ENCODE assay signal across 13 cellular contexts in the genomic region with DNA sequence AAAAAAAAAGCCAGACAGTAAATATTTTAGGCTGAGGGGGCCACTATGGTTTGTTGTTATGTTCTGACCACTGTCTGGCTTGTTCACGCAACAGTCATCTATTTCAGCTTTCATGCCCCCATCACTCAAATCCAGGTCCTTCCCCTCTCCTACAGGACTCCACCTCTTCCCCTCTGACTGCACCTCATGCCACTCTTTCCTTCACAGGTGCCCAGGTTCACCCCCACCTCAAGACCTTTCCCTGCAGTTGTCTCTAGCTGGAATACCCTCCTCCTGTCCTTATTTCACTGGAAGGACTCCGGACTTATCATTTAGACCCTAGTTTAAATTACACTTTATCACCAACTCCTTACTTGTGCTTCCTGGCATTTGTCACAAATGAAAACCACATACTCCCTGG. TPM values are rescaled to one million over a fixed set of nuclear protein-coding genes. Genes with fewer than 3 reads are reported as not detected.
A peak's percentile ranks its signal among the peaks of the same experiment; 100 is the strongest.
DNase-seq lines count a peak whose midpoint lies in the region; ATAC-seq, FAIRE-seq and TF ChIP-seq lines count a peak whose summit lies in the region.
"Had no signal": no experiment of that assay in that cellular context is flagged by ENCODE, and none has a peak within 500 bp of the region (broad histone marks: within the 10 kb centered on the region; RNA-seq: fewer than 3 reads in every experiment).

No MANE protein-coding gene starts in this region.

- H3K9me2 ChIP-seq in Loucy (replicated peaks; ENCODE audit: low read depth, low read length): no peaks in the 10 kb centered on the region

- no TSS peak for BruUV-seq in K562 (replicated peaks; lab: Mats Ljungman, UMichigan)

- H3K9ac ChIP-seq in Loucy (ENCODE audit: low read depth, low read length, poor library complexity, severe bottlenecking) (peak overlapping the region; percentile 98), K562 (ENCODE audit: insufficient read depth in 1 of 2, low read depth in 2 of 2, low read length in 2 of 2) (no peak overlapping the region)

- peaks cover 35% of the 10 kb centered on the region for H3K4me1 Mint-ChIP-seq in activated CD4-positive, alpha-beta T cell treated with anti-CD3 and anti-CD28 coated beads for 36 hours
- H3K4me1 Mint-ChIP-seq in neural crest cell: peaks cover 34% of the 10 kb centered on the region

- H2AFZ ChIP-seq in Loucy (ENCODE audit: low read length) (no peak overlapping the region), K562 (ENCODE audit: low read depth, low read length) (no peak overlapping the region)

- H3K27ac Mint-ChIP-seq in activated CD4-positive, alpha-beta T cell treated with anti-CD3 and anti-CD28 coated beads for 36 hours: peak overlapping the region; percentile 99
- peak overlapping the region; percentile 50 for H3K27ac Mint-ChIP-seq in neural crest cell (ENCODE audit: unreplicated experiment)

- DNase-seq in activated CD4-positive, alpha-beta T cell treated with anti-CD3 and anti-CD28 coated beads for 36 hours: no peak
- no peak for DNase-seq in activated CD4-positive, alpha-beta T cell treated with anti-CD3 and anti-CD28 coated beads, Interleukin-2, amount 50 U/mL, for 48 hours
- DNase-seq in K562 (ENCODE audit: extremely low read depth in 1 of 4, low spot score in 3 of 4): no peak
- DNase-seq in neural crest cell (ENCODE audit: low read depth, low spot score): no peak
- DNase-seq in adrenal gland: no peak
- no peak for DNase-seq in iPS-NIHi7 (ENCODE audit: extremely low spot score)
- DNase-seq in activated CD4-positive, CD25-positive, alpha-beta regulatory T cell treated with anti-CD3 and anti-CD28 coated beads, Interleukin-2, amount 50 U/mL, for 72 hours: no peak
- DNase-seq: 8988T, Caco-2, MM.1S, SHP77 treated with DMSO at 0.1 percent for 48 hours had no signal

- H3K27me3 Mint-ChIP-seq in activated CD4-positive, alpha-beta T cell treated with anti-CD3 and anti-CD28 coated beads for 36 hours: no peaks in the 10 kb centered on the region
- H3K27me3 Mint-ChIP-seq in neural crest cell (ENCODE audit: low read depth): no peaks in the 10 kb centered on the region

- TF ChIP-seq CTCF in Loucy (conservative IDR thresholded peaks at IDR 0.05; ENCODE audit: low read length) (no peak), K562 (IDR thresholded peaks at IDR 0.05 in 2 of 3, conservative IDR thresholded peaks at IDR 0.05 in 1 of 3; ENCODE audit: insufficient read depth in 2 of 3, low read depth in 1 of 3, low read length in 3 of 3) (no peak), neural crest cell (conservative IDR thresholded peaks at IDR 0.05) (no peak), adrenal gland (IDR thresholded peaks at IDR 0.05) (no peak)

- H3K4me3 ChIP-seq in Loucy (ENCODE audit: low read length, poor library complexity, severe bottlenecking) (peak overlapping the region; percentile 86), K562 (no peak overlapping the region), adrenal gland (no peak overlapping the region)
- H3K4me3 ChIP-seq: HAP-1 had no signal

- H3K27ac ChIP-seq in K562 (ENCODE audit: extremely low read depth, low read depth, low read length) (no peak overlapping the region), adrenal gland (no peak overlapping the region)

- FAIRE-seq in K562 (lab: Jason Lieb, UNC): no peak

- peaks cover 57% of the 10 kb centered on the region for H4K20me1 ChIP-seq in Loucy (ENCODE audit: insufficient read depth, low read length, poor library complexity, severe bottlenecking)
- H4K20me1 ChIP-seq in K562 (replicated peaks; ENCODE audit: control insufficient read depth, insufficient read depth, low read length): peaks cover 38% of the 10 kb centered on the region

- no peak for ATAC-seq in activated CD4-positive, alpha-beta T cell treated with anti-CD3 and anti-CD28 coated beads for 36 hours
- no peak for ATAC-seq in K562

- intact Hi-C loops in activated CD4-positive, alpha-beta T cell treated with anti-CD3 and anti-CD28 coated beads for 36 hours (cut with DNase I, micrococcal nuclease): loop anchor here in 1 of 2 experiments (5.0 kb wide), 1 partner anchor 336 kb away; no protein-coding TSS in a partner anchor
- intact Hi-C loops in K562 (cut with micrococcal nuclease) (no loop called here), adrenal gland (cut with DNase I) (no loop called here)

- in situ Hi-C loops in K562 (cut with MboI): no loop called here

- H3K36me3 Mint-ChIP-seq in activated CD4-positive, alpha-beta T cell treated with anti-CD3 and anti-CD28 coated beads for 36 hours (ENCODE audit: low read depth): peaks cover 64% of the 10 kb centered on the region
- peaks cover 35% of the 10 kb centered on the region for H3K36me3 Mint-ChIP-seq in neural crest cell (ENCODE audit: low read depth)

- H3K9me3 Mint-ChIP-seq in activated CD4-positive, alpha-beta T cell treated with anti-CD3 and anti-CD28 coated beads for 36 hours (ENCODE audit: low read depth): no peaks in the 10 kb centered on the region
- H3K9me3 Mint-ChIP-seq in neural crest cell: peaks cover 5% of the 10 kb centered on the region

- H3K9me1 ChIP-seq in K562 (ENCODE audit: control insufficient read depth, insufficient read depth, low read length): no peaks in the 10 kb centered on the region

- H3F3A ChIP-seq in Loucy (ENCODE audit: low read depth): no peaks in the 10 kb centered on the region

- no peaks in the 10 kb centered on the region for H3K9me3 ChIP-seq in Loucy (ENCODE audit: insufficient read depth, low read depth, low read length)
- no peaks in the 10 kb centered on the region for H3K9me3 ChIP-seq in K562 (replicated peaks; ENCODE audit: control insufficient read depth, insufficient read depth, low read depth, low read length)
- no peaks in the 10 kb centered on the region for H3K9me3 ChIP-seq in adrenal gland (replicated peaks in 1 of 3)
- H3K9me3 ChIP-seq: Caco-2, HAP-1 had no signal

- 86% methylated on average over 2 of the region's 2 CpGs for WGBS in K562 (ENCODE audit: insufficient coverage, low coverage, missing lambda C conversion rate)
- WGBS in adrenal gland, 4 donors: 78 to 94% (median 88%) methylated on average over 2 of the region's 2 CpGs

- peak overlapping the region; percentile 95 for H3K4me3 Mint-ChIP-seq in activated CD4-positive, alpha-beta T cell treated with anti-CD3 and anti-CD28 coated beads for 36 hours
- H3K4me3 Mint-ChIP-seq in neural crest cell: peak overlapping the region; percentile 96

- H3K4me2 ChIP-seq in Loucy (ENCODE audit: low read depth, low read length, poor library complexity, severe bottlenecking) (peak overlapping the region; percentile 86), K562 (ENCODE audit: insufficient read depth, low read length) (0 out of 2 replicates have a peak overlapping the region, but pooled peaks have one; percentile 33)

- H3K4me1 ChIP-seq in Loucy (ENCODE audit: insufficient read depth, low read length, poor library complexity, severe bottlenecking) (peaks cover 23% of the 10 kb centered on the region), K562 (replicated peaks in 1 of 2; ENCODE audit: control insufficient read depth in 2 of 2, insufficient read depth in 2 of 2, low read length in 2 of 2) (peaks cover 11 to 18% of the 10 kb centered on the region in 2 experiments; a peak in 4 of 5 replicates), adrenal gland (replicated peaks in 1 of 2) (peaks cover 10 to 16% of the 10 kb centered on the region in 2 donors)
- H3K4me1 ChIP-seq: HAP-1 had no signal

- TF ChIP-seq RAD21 in K562 (CRISPR knock-in tag; conservative IDR thresholded peaks at IDR 0.05 in 1 of 2, IDR thresholded peaks at IDR 0.05 in 1 of 2): no peak

- TF ChIP-seq POLR2A in K562 (conservative IDR thresholded peaks at IDR 0.05): peak; percentile 52; the same call in 1 of the 2 replicates
- TF ChIP-seq POLR2A in adrenal gland (IDR thresholded peaks at IDR 0.05): no peak

- CTCF ChIA-PET in activated CD4-positive, alpha-beta T cell treated with anti-CD3 and anti-CD28 coated beads for 36 hours (lab: Charles Lee): interaction anchor here (1.3 to 2.8 kb wide), 2 partner anchors 10 to 13 kb away, joined by 4 to 8 read pairs; no protein-coding TSS in a partner anchor
- CTCF ChIA-PET in K562 (lab: Yijun Ruan, JAX; ENCODE audit: low intra/inter-chr PET ratio): no interaction called here

- H3K36me3 ChIP-seq in Loucy (ENCODE audit: insufficient read depth, low read length) (peaks cover 49% of the 10 kb centered on the region), K562 (ENCODE audit: control insufficient read depth, insufficient read depth, low read length) (peaks cover 65% of the 10 kb centered on the region), adrenal gland (replicated peaks in 1 of 2) (peaks cover 0 to 58% of the 10 kb centered on the region in 2 donors)

- H3K79me2 ChIP-seq in Loucy (ENCODE audit: insufficient read depth, low read length) (peaks cover 62% of the 10 kb centered on the region), K562 (ENCODE audit: control insufficient read depth, insufficient read depth, low read length) (peaks cover 40% of the 10 kb centered on the region)

- H3K27me3 ChIP-seq in Loucy (ENCODE audit: insufficient read depth, low read length, poor library complexity, severe bottlenecking) (peaks cover 10% of the 10 kb centered on the region), K562 (ENCODE audit: control insufficient read depth in 2 of 2, insufficient read depth in 2 of 2, low read length in 2 of 2) (no peaks in the 10 kb centered on the region), adrenal gland (no peaks in the 10 kb centered on the region)

- no peak for TF ChIP-seq EP300 in K562 (IDR thresholded peaks at IDR 0.05; ENCODE audit: low read length)

- POLR2A ChIA-PET in activated CD4-positive, alpha-beta T cell treated with anti-CD3 and anti-CD28 coated beads for 36 hours (lab: Charles Lee): no interaction called here
- POLR2A ChIA-PET in K562 (lab: Yijun Ruan, JAX): interaction anchor here (0.6 to 3.7 kb wide), 4 partner anchors 10 to 401 kb away, joined by 3 to 17 read pairs (median 4); no protein-coding TSS in a partner anchor

RNA-seq across cellular contexts. Expression of a gene that starts 3.4 kb away (rescaled TPM):
- total RNA-seq in activated CD4-positive, alpha-beta T cell treated with anti-CD3 and anti-CD28 coated beads for 36 hours: 1,000 to 10,000 TPM; 2,270 to 3,312 TPM
- total RNA-seq in K562 (2011; cell fraction: chromatin; rRNA removed; ENCODE audit: low replicate concordance): 265 and 394 TPM in 2 replicates
- 818 and 919 TPM in 2 replicates for total RNA-seq in K562 (2011; cell fraction: nucleolus; rRNA removed)
- total RNA-seq in K562 (2011; cell fraction: nucleoplasm; rRNA removed): 1,009 and 1,942 TPM in 2 replicates
- total RNA-seq in K562 (2014; rRNA removed) (3,004 and 3,238 TPM in 2 replicates), K562 (2014; rRNA removed; fragmentation: Illumina TruSeq; extraction: Trizol) (3,003 and 3,017 TPM in 2 replicates), K562 (2015; rRNA removed; fragmentation: Illumina TruSeq; extraction: Trizol) (2,679 and 2,873 TPM in 2 replicates), K562 (2021) (3,285 and 3,523 TPM in 2 replicates), neural crest cell (2,170 and 2,213 TPM in 2 replicates), adrenal gland (1,000 to 10,000 TPM; 1,380 to 3,506 (median 1,891) TPM)
- polyA plus RNA-seq in K562 (2011; rRNA removed) (5,983 and 6,751 TPM in 2 replicates), K562 (2014; fragmentation: Illumina TruSeq; extraction: Trizol) (3,907 and 4,185 TPM in 2 replicates), K562 (2014; fragmentation: Nextera tagmentation; extraction: Ambion mirVana) (1,000 to 10,000 TPM; 1,824 to 2,512 TPM), K562 (2014; rRNA removed) (4,384 and 5,321 TPM in 2 replicates), adrenal gland (1,000 to 10,000 TPM; 1,067 to 2,924 (median 1,712) TPM)
- 5,490 and 8,746 TPM in 2 replicates for polyA plus RNA-seq in K562 (2011; cell fraction: cytosol; rRNA removed)
- polyA plus RNA-seq in K562 (2011; cell fraction: nucleus; rRNA removed): 1,361 and 2,299 TPM in 2 replicates
- polyA plus RNA-seq in K562 (2012): 4,665 and 5,719 TPM in 2 replicates
- 3,342 and 3,929 TPM in 2 replicates for polyA minus RNA-seq in K562 (2011; rRNA and poly(A)+ RNA removed)
- 682 and 753 TPM in 2 replicates for polyA minus RNA-seq in K562 (2011; cell fraction: cytosol; rRNA and poly(A)+ RNA removed)
- polyA minus RNA-seq in K562 (2011; cell fraction: nucleus; rRNA and poly(A)+ RNA removed): 162 and 371 TPM in 2 replicates

RNA-seq across cellular contexts. Expression of a gene that starts 33.4 kb away (rescaled TPM):
- total RNA-seq in activated CD4-positive, alpha-beta T cell treated with anti-CD3 and anti-CD28 coated beads for 36 hours: 100 to 1,000 TPM; 217 to 290 TPM
- not detected in 2 replicates for total RNA-seq in K562 (2011; cell fraction: chromatin; rRNA removed; ENCODE audit: low replicate concordance)
- not detected in 2 replicates for total RNA-seq in K562 (2011; cell fraction: nucleolus; rRNA removed)
- not detected in 2 replicates for total RNA-seq in K562 (2011; cell fraction: nucleoplasm; rRNA removed)
- total RNA-seq in K562 (2014; rRNA removed) (1.00 and 1.1 TPM in 2 replicates), K562 (2014; rRNA removed; fragmentation: Illumina TruSeq; extraction: Trizol) (0.18 TPM in 1 of 2 replicates, not detected in the other), K562 (2015; rRNA removed; fragmentation: Illumina TruSeq; extraction: Trizol) (0.65 and 0.87 TPM in 2 replicates), K562 (2021) (4.8 and 6.0 TPM in 2 replicates), neural crest cell (6.3 and 7.3 TPM in 2 replicates), adrenal gland (1,000 to 10,000 TPM in 6 of 8 donors, 100 to 1,000 TPM in 2; 582 to 3,185 (median 2,268) TPM)
- polyA plus RNA-seq in K562 (2011; rRNA removed) (0.07 and 0.22 TPM in 2 replicates), K562 (2014; fragmentation: Illumina TruSeq; extraction: Trizol) (0.40 and 1.1 TPM in 2 replicates), K562 (2014; fragmentation: Nextera tagmentation; extraction: Ambion mirVana) (under 1 TPM; 0.21 to 0.24 TPM), K562 (2014; rRNA removed) (0.32 and 1.9 TPM in 2 replicates), adrenal gland (100 to 1,000 TPM; 719 to 852 (median 838) TPM)
- polyA plus RNA-seq in K562 (2011; cell fraction: cytosol; rRNA removed): 0.22 and 0.27 TPM in 2 replicates
- polyA plus RNA-seq in K562 (2011; cell fraction: nucleus; rRNA removed): 0.23 TPM in 1 of 2 replicates, not detected in the other
- 0.82 and 2.1 TPM in 2 replicates for polyA plus RNA-seq in K562 (2012)
- 0.18 TPM in 1 of 2 replicates, not detected in the other for polyA minus RNA-seq in K562 (2011; rRNA and poly(A)+ RNA removed)
- polyA minus RNA-seq in K562 (2011; cell fraction: cytosol; rRNA and poly(A)+ RNA removed): 1.5 TPM in 1 of 2 replicates, not detected in the other
- not detected in 2 replicates for polyA minus RNA-seq in K562 (2011; cell fraction: nucleus; rRNA and poly(A)+ RNA removed)

Comparison
In these comparisons a context has a peak if more than half of its experiments do, and no peak if none do; other contexts are left out.
1. RNA of a gene that starts 33.4 kb away (total RNA-seq): 582 to 3,185 TPM in adrenal gland and 217 to 290 TPM in activated CD4-positive, alpha-beta T cell treated with anti-CD3 and anti-CD28 coated beads for 36 hours; 6.3 to 7.3 TPM in neural crest cell and 0.18 to 6.0 TPM in K562; every median in the first group is over 10 times any median in the second.